Comparison of ENCODE assay signal across 1 cellular context in genomic region chr11:35615911-35616900, GRCh38.
TF ChIP-seq lines count a peak whose summit lies in the region.

No MANE protein-coding gene starts in this region.

TF ChIP-seq in GM12878, 131 proteins besides CTCF, POLR2A, EP300 and RAD21 (continued from another document):
- TF ChIP-seq PKNOX1 (IDR thresholded peaks at IDR 0.05), result peak; percentile 59; the same call in 1 of the 2 replicates
